ENCODE assay signal across 35 cellular contexts in genomic region chr10:61289813-61290212, GRCh38.
"Had no signal": no experiment of that assay in that cellular context is flagged by ENCODE, and none has a peak within 500 bp of the region (broad histone marks: within the 10 kb centered on the region; RNA-seq: fewer than 3 reads in every experiment).

No MANE protein-coding gene starts in this region.

- H3K27me3 ChIP-seq: MG63 had no signal

- DNase-seq: Karpas-422, Kasumi-1, MG63, MM.1S, MV-4-11, NCI-H1048, NCI-H1092, NCI-H1092 treated with DMSO at 0.1 percent for 48 hours, NCI-H1105, NCI-H1105 treated with DMSO at 0.1 percent for 48 hours, NCI-H1417, NCI-H1417 treated with DMSO at 0.1 percent for 48 hours, NCI-H1436, NCI-H1436 treated with DMSO at 0.1 percent for 48 hours, NCI-H146, NCI-H1694, NCI-H1694 treated with DMSO at 0.1 percent for 48 hours, NCI-H187, NCI-H187 treated with DMSO at 0.1 percent for 48 hours, NCI-H1930, NCI-H2029, NCI-H2029 treated with DMSO at 0.1 percent for 48 hours, NCI-H2081, NCI-H2081 treated with DMSO at 0.1 percent for 48 hours, NCI-H2107, NCI-H2171, NCI-H2171 treated with DMSO at 0.1 percent for 48 hours, NCI-H2227 treated with DMSO at 0.1 percent for 48 hours, NCI-H226, NCI-H345, NCI-H446, NCI-H446 treated with DMSO at 0.1 percent for 48 hours, NCI-H510A, NCI-H510A treated with DMSO at 0.1 percent for 48 hours, NCI-H524 had no signal

- H3K4me3 ChIP-seq: MG63 had no signal

- H3K36me3 ChIP-seq: MG63 had no signal
